In the genomic region with DNA sequence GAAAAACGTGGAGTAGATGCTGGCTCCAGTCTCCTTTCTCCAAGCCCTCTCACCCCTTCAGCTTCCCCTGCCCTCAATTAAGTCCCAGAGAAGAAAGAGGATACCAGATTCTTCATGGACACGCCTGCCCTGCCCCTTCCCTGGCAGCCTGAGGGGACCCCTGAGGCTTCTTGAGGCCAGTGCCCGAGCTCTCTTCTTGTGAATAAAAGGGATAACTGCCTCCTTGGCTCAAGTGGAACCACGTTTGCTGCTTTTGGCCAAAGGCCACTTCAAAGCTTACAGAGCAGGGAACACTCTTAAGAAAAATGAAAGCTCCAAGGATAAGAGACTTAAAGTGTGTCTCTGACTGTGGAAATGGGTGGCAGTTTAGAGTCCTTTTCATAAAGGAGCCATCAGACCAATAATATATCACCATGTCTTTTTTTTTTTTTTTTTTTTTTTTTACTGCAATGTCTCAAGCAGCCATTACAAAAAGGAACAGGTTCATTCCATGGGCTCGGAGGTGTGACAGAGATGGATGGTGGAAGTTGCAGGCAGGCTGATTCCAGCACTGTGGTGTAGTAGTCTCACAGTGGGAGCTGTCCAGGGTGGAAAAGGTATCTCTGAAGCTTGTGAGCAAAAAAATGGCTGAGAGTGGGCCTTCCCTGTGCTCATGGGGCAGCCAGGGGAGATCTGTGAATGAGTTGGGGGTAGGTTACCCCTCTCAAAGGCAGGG, we compare ENCODE assay signal across 22 cellular contexts.
DNase-seq lines count a peak whose midpoint lies in the region; ATAC-seq, FAIRE-seq and TF ChIP-seq lines count a peak whose summit lies in the region.
"Had no signal": no experiment of that assay in that cellular context is flagged by ENCODE, and none has a peak within 500 bp of the region (broad histone marks: within the 10 kb centered on the region; RNA-seq: fewer than 3 reads in every experiment).

No MANE protein-coding gene starts in this region.

- in situ Hi-C loops in HepG2 (cut with HindIII; ENCODE audit: extremely low pct_ligation_motif_present, low pct_unique_long_range_greater_than_20kb), result no loop called here

- WGBS in HepG2 (ENCODE audit: low lambda C conversion rate), result 8% methylated on average over 5 of the region's 5 CpGs
- WGBS in right lobe of liver (ENCODE audit: insufficient coverage, low coverage, low lambda C conversion rate, missing lambda C conversion rate), result 45% methylated on average over 5 of the region's 5 CpGs

- BruUV-seq in HepG2 (replicated peaks; lab: Mats Ljungman, UMichigan), result no TSS peak

- POLR2A ChIA-PET in HepG2 (lab: Yijun Ruan, JAX), result no interaction called here

- H3K36me3 Mint-ChIP-seq in activated T-cell treated with anti-CD3 and anti-CD28 coated beads, Interleukin-2, amount 50 U/mL, for 72 hours (ENCODE audit: insufficient read depth in 2 of 2), result no peaks in the 10 kb centered on the region
- H3K36me3 Mint-ChIP-seq in activated T-cell treated with anti-CD3 and anti-CD28 coated beads, Interleukin-2, amount 50 U/mL, for 24 hours (ENCODE audit: low read depth), result no peaks in the 10 kb centered on the region
- H3K36me3 Mint-ChIP-seq: naive thymus-derived CD4-positive, alpha-beta T cell; T-cell had no signal

- CTCF ChIA-PET in HepG2 (lab: Yijun Ruan, JAX; ENCODE audit: low intra/inter-chr PET ratio, low total read pairs), result no interaction called here

- H4K20me1 ChIP-seq in HepG2 (ENCODE audit: insufficient read depth, low read length), result no peaks in the 10 kb centered on the region

- H3K9ac ChIP-seq in HepG2 (ENCODE audit: insufficient read depth, low read depth, low read length), result no peak overlapping the region

- intact Hi-C loops in HepG2 (cut with micrococcal nuclease; ENCODE audit: unreplicated experiment) (no loop called here), right lobe of liver (cut with DNase I) (no loop called here)

- TF ChIP-seq CTCF in HepG2 (CRISPR knock-in tag; IDR thresholded peaks at IDR 0.05) (no peak), right lobe of liver (IDR thresholded peaks at IDR 0.05) (no peak)

- H3K4me1 Mint-ChIP-seq in activated T-cell treated with anti-CD3 and anti-CD28 coated beads, Interleukin-2, amount 50 U/mL, for 72 hours (ENCODE audit: low read depth), result peaks cover 10% of the 10 kb centered on the region
- peaks cover 16% of the 10 kb centered on the region for H3K4me1 Mint-ChIP-seq in activated T-cell treated with anti-CD3 and anti-CD28 coated beads, Interleukin-2, amount 50 U/mL, for 24 hours (ENCODE audit: low read depth)

- H2AFZ ChIP-seq in HepG2 (ENCODE audit: low read length), result no peak overlapping the region

- H3K27me3 Mint-ChIP-seq in activated T-cell treated with anti-CD3 and anti-CD28 coated beads, Interleukin-2, amount 50 U/mL, for 72 hours (ENCODE audit: low read depth), result peaks cover 25% of the 10 kb centered on the region
- peaks cover 28% of the 10 kb centered on the region for H3K27me3 Mint-ChIP-seq in activated T-cell treated with anti-CD3 and anti-CD28 coated beads, Interleukin-2, amount 50 U/mL, for 24 hours

- H3K9me3 Mint-ChIP-seq in activated T-cell treated with anti-CD3 and anti-CD28 coated beads, Interleukin-2, amount 50 U/mL, for 72 hours, result no peaks in the 10 kb centered on the region
- H3K9me3 Mint-ChIP-seq in activated T-cell treated with anti-CD3 and anti-CD28 coated beads, Interleukin-2, amount 50 U/mL, for 24 hours, result no peaks in the 10 kb centered on the region
- H3K9me3 Mint-ChIP-seq: T-cell had no signal

- no peaks in the 10 kb centered on the region for H3K79me2 ChIP-seq in HepG2 (ENCODE audit: insufficient read depth, low read length)

- TF ChIP-seq POLR2A in HepG2 (IDR thresholded peaks at IDR 0.05; ENCODE audit: insufficient read depth in 1 of 2, low read depth in 2 of 2, low read length in 2 of 2) (no peak), right lobe of liver (IDR thresholded peaks at IDR 0.05) (no peak)

- DNase-seq in HepG2 (ENCODE audit: low spot score) (no peak), right lobe of liver (no peak), astrocyte of the hippocampus (ENCODE audit: low read depth, low spot score) (peak; percentile 59), islet precursor cell (peak; percentile 60)
- no peak for DNase-seq in activated T-cell treated with anti-CD3 and anti-CD28 coated beads, Interleukin-2, amount 50 U/mL, for 72 hours
- DNase-seq in activated T-cell treated with anti-CD3 and anti-CD28 coated beads, Interleukin-2, amount 50 U/mL, for 24 hours, result no peak
- DNase-seq in stimulated activated CD8-positive, alpha-beta memory T cell treated with anti-CD3 and anti-CD28 coated beads, Interleukin-4, amount 100 ng/mL, for 48 hours, result no peak
- DNase-seq: activated CD4-positive, CD25-positive, alpha-beta regulatory T cell; activated CD8-positive, alpha-beta memory T cell treated with anti-CD3 and anti-CD28 coated beads, Interleukin-2, amount 50 U/mL, for 4 hours; head of caudate nucleus; left ventricle myocardium superior; naive thymus-derived CD4-positive, alpha-beta T cell; NCI-H1436; NCI-H524; stimulated activated CD4-positive, alpha-beta T cell treated with anti-CD3 and anti-CD28 coated beads, Interleukin-4, amount 100 ng/mL, for 24 hours; T-cell had no signal

- no peak overlapping the region for H3K27ac Mint-ChIP-seq in activated T-cell treated with anti-CD3 and anti-CD28 coated beads, Interleukin-2, amount 50 U/mL, for 72 hours
- no peak overlapping the region for H3K27ac Mint-ChIP-seq in activated T-cell treated with anti-CD3 and anti-CD28 coated beads, Interleukin-2, amount 50 U/mL, for 24 hours
- H3K27ac Mint-ChIP-seq: activated naive CD8-positive, alpha-beta T cell; naive thymus-derived CD4-positive, alpha-beta T cell; T-cell had no signal

- H3K27ac ChIP-seq in HepG2 (ENCODE audit: extremely low read length, insufficient read depth, low read length) (no peak overlapping the region), right lobe of liver (no peak overlapping the region)
- H3K27ac ChIP-seq: right atrium auricular region had no signal

- ATAC-seq in HepG2, result no peak
- ATAC-seq in right lobe of liver, result no peak
- ATAC-seq in HG02884 (IDR thresholded peaks at IDR 0.05; ENCODE audit: unreplicated experiment), result no peak
- no peak for ATAC-seq in activated T-cell treated with anti-CD3 and anti-CD28 coated beads, Interleukin-2, amount 50 U/mL, for 72 hours (replicated peaks in 1 of 2)
- ATAC-seq: left ventricle myocardium superior; naive thymus-derived CD4-positive, alpha-beta T cell; T-cell had no signal

- no peak overlapping the region for H3K4me2 ChIP-seq in HepG2 (ENCODE audit: low read depth, low read length)

- H3K4me1 ChIP-seq in HepG2 (ENCODE audit: insufficient read depth, low read length) (no peaks in the 10 kb centered on the region; the same call in 1 of the 2 replicates), right lobe of liver (peaks cover 0 to 6% (median 0%) of the 10 kb centered on the region in 4 donors)
- H3K4me1 ChIP-seq: right atrium auricular region had no signal

- TF ChIP-seq EP300 in HepG2 (IDR thresholded peaks at IDR 0.05; ENCODE audit: low read depth in 2 of 2, low read length in 2 of 2) (no peak), HepG2 (CRISPR knock-in tag; IDR thresholded peaks at IDR 0.05; ENCODE audit: borderline replicate concordance) (no peak)

- H3K27me3 ChIP-seq in HepG2 (ENCODE audit: control insufficient read depth in 1 of 2, insufficient read depth in 2 of 2, low read length in 2 of 2) (peaks cover 9 to 50% of the 10 kb centered on the region in 2 experiments; a peak in 4 of 5 replicates), right lobe of liver (no peaks in the 10 kb centered on the region)
- H3K27me3 ChIP-seq: right atrium auricular region had no signal

- H3K4me3 ChIP-seq in HepG2 (replicated peaks in 1 of 3; ENCODE audit: insufficient read depth in 1 of 3, low read depth in 2 of 3, low read length in 3 of 3), result no peak overlapping the region
- no peak overlapping the region for H3K4me3 ChIP-seq in right lobe of liver
- H3K4me3 ChIP-seq: right atrium auricular region had no signal

- no peak overlapping the region for H3K4me3 Mint-ChIP-seq in activated T-cell treated with anti-CD3 and anti-CD28 coated beads, Interleukin-2, amount 50 U/mL, for 72 hours
- H3K4me3 Mint-ChIP-seq in activated T-cell treated with anti-CD3 and anti-CD28 coated beads, Interleukin-2, amount 50 U/mL, for 24 hours, result no peak overlapping the region
- H3K4me3 Mint-ChIP-seq: activated naive CD8-positive, alpha-beta T cell; naive thymus-derived CD4-positive, alpha-beta T cell; T-cell had no signal

- no peak for TF ChIP-seq RAD21 in HepG2 (CRISPR knock-in tag; IDR thresholded peaks at IDR 0.05)

- H3K36me3 ChIP-seq in HepG2 (replicated peaks in 1 of 2; ENCODE audit: control insufficient read depth in 1 of 2, insufficient read depth in 2 of 2, low read length in 2 of 2) (no peaks in the 10 kb centered on the region), right lobe of liver (no peaks in the 10 kb centered on the region)
- H3K36me3 ChIP-seq: right atrium auricular region had no signal

- FAIRE-seq in HepG2 (lab: Jason Lieb, UNC), result no peak
- FAIRE-seq: GM18507, RCC 7860 had no signal

- H3K9me3 ChIP-seq in HepG2 (ENCODE audit: low read length) (no peaks in the 10 kb centered on the region), right lobe of liver (no peaks in the 10 kb centered on the region)
- H3K9me3 ChIP-seq: Caco-2, right atrium auricular region had no signal

TF ChIP-seq in HepG2, 621 proteins besides CTCF, POLR2A, EP300 and RAD21 (continues in another document):
- TF ChIP-seq RAD51 (IDR thresholded peaks at IDR 0.05; ENCODE audit: borderline replicate concordance) (no peak), TBP (CRISPR knock-in tag; IDR thresholded peaks at IDR 0.05) (no peak), CEBPG (CRISPR knock-in tag; IDR thresholded peaks at IDR 0.05) (no peak)

Comparison
In these comparisons a context has a peak if more than half of its experiments do, and no peak if none do; other contexts are left out.
1. DNase-seq: peak in astrocyte of the hippocampus (single experiment) and islet precursor cell (single experiment); none in HepG2 (single experiment), right lobe of liver (0 of 3), activated T-cell treated with anti-CD3 and anti-CD28 coated beads, Interleukin-2, amount 50 U/mL, for 72 hours (0 of 2), activated T-cell treated with anti-CD3 and anti-CD28 coated beads, Interleukin-2, amount 50 U/mL, for 24 hours (single experiment) and stimulated activated CD8-positive, alpha-beta memory T cell treated with anti-CD3 and anti-CD28 coated beads, Interleukin-4, amount 100 ng/mL, for 48 hours (single experiment).